In the genomic region with DNA sequence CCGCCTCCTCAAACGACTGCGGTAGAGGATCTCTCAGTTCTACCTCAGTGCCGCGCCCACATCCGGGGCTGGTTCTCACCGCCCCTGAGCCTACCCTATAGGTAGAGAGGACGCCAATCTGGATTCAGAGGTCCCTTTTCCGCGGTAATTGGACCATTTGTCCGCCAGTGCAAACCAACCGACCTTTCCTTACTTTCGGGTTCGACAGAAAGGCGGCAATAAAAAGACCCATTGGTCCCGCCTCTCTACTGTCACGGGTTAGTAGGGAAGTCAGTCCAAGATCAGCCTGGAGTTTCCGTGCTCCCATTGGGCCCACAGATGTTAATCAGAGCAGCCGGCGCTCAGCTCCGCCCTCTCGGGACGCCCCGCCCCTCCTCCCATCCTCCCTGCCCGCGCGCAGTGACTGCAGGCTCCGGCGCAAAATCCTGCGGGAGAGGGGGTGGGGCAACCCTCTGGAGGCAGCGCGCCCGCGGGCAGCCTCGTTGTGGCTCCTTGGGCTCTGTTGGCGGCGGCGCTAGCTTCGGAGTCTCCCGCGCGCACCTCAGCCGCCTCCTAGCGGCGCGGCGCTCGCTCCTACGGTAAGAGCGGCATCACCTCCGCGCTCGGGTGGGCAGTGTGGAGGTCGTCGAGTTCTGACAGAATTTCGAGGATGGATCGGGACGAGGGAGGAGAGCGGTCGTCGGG, we compare ENCODE assay signal across 1 cellular context.
TF ChIP-seq lines count a peak whose summit lies in the region.

PHTF2 (plus strand) TSS at position 380 of the 684 bp plus-strand sequence.
TMEM60 (minus strand) TSS at position 41 of the 684 bp plus-strand sequence. CDS start 4,061 bp downstream, outside the sequence.

TF ChIP-seq in K562, 482 proteins besides CTCF, POLR2A, EP300 and RAD21 (continued from another document and continues in another):
- peak; percentile 72 for TF ChIP-seq CREM (IDR thresholded peaks at IDR 0.05; ENCODE audit: low read depth)
- peak; percentile 57; the same call in 1 of the 2 replicates for TF ChIP-seq MYNN (IDR thresholded peaks at IDR 0.05)
- TF ChIP-seq MYNN (CRISPR knock-in tag; IDR thresholded peaks at IDR 0.05) = no peak
- TF ChIP-seq CHD2 (IDR thresholded peaks at IDR 0.05; ENCODE audit: low read depth, low read length) = peak; percentile 85
- TF ChIP-seq, protein P1, sequence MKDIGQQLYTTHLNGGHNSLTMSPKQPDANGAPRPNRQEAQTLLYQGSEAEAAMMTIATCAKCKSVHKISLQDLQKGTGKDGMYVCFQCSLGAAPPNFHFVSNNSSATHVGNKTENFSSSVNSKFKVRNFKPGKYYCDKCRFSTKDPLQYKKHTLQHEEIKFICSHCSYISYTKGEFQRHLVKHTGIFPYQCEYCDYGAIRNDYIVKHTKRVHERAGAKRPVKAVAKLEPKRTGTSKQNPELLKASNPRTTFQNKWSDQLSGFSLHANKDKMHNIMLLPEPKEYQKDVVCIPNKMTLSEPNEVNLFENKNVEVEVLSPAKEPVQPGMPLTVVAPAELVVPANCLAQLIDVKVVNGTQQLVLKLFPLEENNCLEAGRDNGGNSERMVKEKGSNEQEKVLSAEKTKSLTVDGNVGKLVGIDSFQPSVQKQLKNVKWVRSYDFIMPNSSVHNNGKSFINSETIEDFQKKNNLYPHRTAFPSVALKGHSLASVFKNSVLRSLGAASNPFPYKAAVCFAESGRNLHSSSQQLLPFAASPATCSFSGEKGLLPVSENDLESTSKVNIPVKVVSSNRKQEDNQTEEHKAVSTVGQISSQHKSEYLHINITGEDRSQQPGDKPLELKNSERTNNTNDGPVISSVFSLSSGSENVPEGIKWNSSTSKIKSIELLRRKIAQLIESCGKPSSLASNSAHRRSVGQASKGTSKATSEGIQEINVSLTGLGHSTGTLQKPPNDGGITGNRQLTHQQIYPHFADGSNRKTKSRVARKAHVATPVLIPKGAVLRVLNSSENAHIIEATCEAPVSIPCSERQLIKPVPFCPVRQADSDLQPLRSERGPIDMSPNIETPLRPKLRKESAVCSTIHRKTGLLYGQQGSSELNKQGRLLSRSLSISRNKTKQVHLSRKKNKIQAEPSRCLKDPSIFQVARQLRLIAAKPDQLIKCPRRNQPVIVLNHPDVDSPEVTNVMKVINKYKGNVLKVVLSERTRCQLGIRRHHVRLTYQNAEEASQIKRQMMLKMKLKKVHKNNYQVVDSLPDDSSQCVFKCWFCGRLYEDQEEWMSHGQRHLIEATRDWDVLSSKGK (CRISPR knock-in tag; IDR thresholded peaks at IDR 0.05) = no peak
- TF ChIP-seq ZNF699 (CRISPR knock-in tag; IDR thresholded peaks at IDR 0.05; ENCODE audit: insufficient replicate concordance) = no peak
- TF ChIP-seq ELK1 (CRISPR knock-in tag; IDR thresholded peaks at IDR 0.05) = no peak
- TF ChIP-seq THRA (IDR thresholded peaks at IDR 0.05) = no peak
- TF ChIP-seq CHD4 (IDR thresholded peaks at IDR 0.05; ENCODE audit: insufficient read depth, insufficient replicate concordance, low read depth, low read length, poor library complexity, severe bottlenecking) = no peak
- peak; percentile 96 for TF ChIP-seq CTBP1 (IDR thresholded peaks at IDR 0.05; ENCODE audit: borderline replicate concordance)
- TF ChIP-seq MCM2 (IDR thresholded peaks at IDR 0.05; ENCODE audit: low read depth) = no peak
- TF ChIP-seq HOMEZ (CRISPR knock-in tag; IDR thresholded peaks at IDR 0.05) = 0 out of 2 replicates have a peak, but pooled peaks have one; percentile 48
- no peak; the same call in 1 of the 2 replicates for TF ChIP-seq CC2D1A (IDR thresholded peaks at IDR 0.05)
- peak; percentile 86 for TF ChIP-seq ZBTB40 (IDR thresholded peaks at IDR 0.05)
- no peak for TF ChIP-seq ZBTB40 (CRISPR knock-in tag; IDR thresholded peaks at IDR 0.05)
- TF ChIP-seq TBL1XR1 (IDR thresholded peaks at IDR 0.05; ENCODE audit: low read length in 2 of 2) = peak; percentile 22 to 53; a peak in 1 of 4 replicates
- TF ChIP-seq, protein P2, sequence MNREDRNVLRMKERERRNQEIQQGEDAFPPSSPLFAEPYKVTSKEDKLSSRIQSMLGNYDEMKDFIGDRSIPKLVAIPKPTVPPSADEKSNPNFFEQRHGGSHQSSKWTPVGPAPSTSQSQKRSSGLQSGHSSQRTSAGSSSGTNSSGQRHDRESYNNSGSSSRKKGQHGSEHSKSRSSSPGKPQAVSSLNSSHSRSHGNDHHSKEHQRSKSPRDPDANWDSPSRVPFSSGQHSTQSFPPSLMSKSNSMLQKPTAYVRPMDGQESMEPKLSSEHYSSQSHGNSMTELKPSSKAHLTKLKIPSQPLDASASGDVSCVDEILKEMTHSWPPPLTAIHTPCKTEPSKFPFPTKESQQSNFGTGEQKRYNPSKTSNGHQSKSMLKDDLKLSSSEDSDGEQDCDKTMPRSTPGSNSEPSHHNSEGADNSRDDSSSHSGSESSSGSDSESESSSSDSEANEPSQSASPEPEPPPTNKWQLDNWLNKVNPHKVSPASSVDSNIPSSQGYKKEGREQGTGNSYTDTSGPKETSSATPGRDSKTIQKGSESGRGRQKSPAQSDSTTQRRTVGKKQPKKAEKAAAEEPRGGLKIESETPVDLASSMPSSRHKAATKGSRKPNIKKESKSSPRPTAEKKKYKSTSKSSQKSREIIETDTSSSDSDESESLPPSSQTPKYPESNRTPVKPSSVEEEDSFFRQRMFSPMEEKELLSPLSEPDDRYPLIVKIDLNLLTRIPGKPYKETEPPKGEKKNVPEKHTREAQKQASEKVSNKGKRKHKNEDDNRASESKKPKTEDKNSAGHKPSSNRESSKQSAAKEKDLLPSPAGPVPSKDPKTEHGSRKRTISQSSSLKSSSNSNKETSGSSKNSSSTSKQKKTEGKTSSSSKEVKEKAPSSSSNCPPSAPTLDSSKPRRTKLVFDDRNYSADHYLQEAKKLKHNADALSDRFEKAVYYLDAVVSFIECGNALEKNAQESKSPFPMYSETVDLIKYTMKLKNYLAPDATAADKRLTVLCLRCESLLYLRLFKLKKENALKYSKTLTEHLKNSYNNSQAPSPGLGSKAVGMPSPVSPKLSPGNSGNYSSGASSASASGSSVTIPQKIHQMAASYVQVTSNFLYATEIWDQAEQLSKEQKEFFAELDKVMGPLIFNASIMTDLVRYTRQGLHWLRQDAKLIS (CRISPR knock-in tag; IDR thresholded peaks at IDR 0.05) = peak; percentile 34
- TF ChIP-seq HNRNPLL (IDR thresholded peaks at IDR 0.05; ENCODE audit: low read depth, low read length, poor library complexity, severe bottlenecking) = peak; percentile 90
- no peak; the same call in 1 of the 2 replicates for TF ChIP-seq ZEB2 (IDR thresholded peaks at IDR 0.05)
- no peak for TF ChIP-seq LEF1 (IDR thresholded peaks at IDR 0.05)
- TF ChIP-seq MAFG (tag; conservative IDR thresholded peaks at IDR 0.05) = no peak
- TF ChIP-seq ZNF41 (CRISPR knock-in tag; conservative IDR thresholded peaks at IDR 0.05) = no peak
- no peak for TF ChIP-seq GTF2E2 (tag; IDR thresholded peaks at IDR 0.05)
- TF ChIP-seq, protein P3, sequence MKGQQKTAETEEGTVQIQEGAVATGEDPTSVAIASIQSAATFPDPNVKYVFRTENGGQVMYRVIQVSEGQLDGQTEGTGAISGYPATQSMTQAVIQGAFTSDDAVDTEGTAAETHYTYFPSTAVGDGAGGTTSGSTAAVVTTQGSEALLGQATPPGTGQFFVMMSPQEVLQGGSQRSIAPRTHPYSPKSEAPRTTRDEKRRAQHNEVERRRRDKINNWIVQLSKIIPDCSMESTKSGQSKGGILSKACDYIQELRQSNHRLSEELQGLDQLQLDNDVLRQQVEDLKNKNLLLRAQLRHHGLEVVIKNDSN (CRISPR knock-in tag; IDR thresholded peaks at IDR 0.05) = 0 out of 2 replicates have a peak, but pooled peaks have one; percentile 0
- peak; percentile 54; the same call in 1 of the 2 replicates for TF ChIP-seq ETS1 (conservative IDR thresholded peaks at IDR 0.05; ENCODE audit: control insufficient read depth, low read depth, low read length)
- no peak for TF ChIP-seq BCL6 (CRISPR knock-in tag; IDR thresholded peaks at IDR 0.05)
